Comparison of ENCODE assay signal across 1 cellular context in the genomic region with DNA sequence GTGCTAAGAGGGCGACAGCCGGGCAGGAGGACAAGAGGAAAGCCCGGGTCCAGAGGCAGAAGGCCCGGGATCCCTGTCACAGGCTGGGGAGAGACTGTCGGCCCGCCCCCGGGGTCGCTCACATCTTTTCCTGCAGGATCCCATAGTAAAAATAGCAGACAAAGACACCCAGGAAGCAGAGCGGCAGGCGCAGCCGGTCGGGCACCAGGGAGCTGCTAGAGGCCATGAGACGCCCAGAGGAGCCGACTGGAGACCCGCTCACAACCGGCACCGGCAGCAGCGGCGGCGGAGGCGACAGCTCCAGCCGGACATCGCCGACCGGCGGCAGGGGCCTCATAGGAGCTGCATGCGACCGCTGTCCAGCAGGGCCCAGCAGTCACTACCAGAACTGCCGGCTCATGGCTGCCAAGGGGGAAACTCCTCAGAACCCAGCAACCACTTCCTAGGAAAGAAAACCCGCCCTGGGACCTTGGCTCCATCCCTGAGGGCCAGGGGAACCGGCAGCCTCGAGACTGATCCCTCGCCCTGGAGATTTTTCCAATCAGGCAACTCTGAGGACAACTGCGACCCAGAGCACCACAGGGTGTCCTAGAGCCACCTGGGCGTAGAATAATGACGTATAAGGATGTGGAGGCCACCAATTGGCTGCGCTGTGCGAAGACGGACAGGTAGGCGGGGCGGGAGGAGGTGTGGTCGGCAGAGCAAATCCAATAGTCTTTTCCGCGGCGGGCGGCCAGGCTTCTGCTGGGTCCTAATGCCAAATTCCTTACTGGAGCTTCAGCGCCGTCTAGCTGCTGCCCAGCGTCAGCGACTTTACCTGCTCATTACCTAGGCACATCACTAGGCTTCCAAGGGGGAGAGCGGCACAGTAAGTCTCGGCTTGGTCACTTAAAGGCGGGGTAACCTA.
TF ChIP-seq lines count a peak whose summit lies in the region.

A gene with protein sequence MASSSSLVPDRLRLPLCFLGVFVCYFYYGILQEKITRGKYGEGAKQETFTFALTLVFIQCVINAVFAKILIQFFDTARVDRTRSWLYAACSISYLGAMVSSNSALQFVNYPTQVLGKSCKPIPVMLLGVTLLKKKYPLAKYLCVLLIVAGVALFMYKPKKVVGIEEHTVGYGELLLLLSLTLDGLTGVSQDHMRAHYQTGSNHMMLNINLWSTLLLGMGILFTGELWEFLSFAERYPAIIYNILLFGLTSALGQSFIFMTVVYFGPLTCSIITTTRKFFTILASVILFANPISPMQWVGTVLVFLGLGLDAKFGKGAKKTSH (minus strand): TSS at position 357 of the 907 bp plus-strand sequence. CDS start 131 bp downstream, at position 226.

TF ChIP-seq in K562, 482 proteins besides CTCF, POLR2A, EP300 and RAD21 (continued from another document and continues in another):
- TF ChIP-seq, protein P1, sequence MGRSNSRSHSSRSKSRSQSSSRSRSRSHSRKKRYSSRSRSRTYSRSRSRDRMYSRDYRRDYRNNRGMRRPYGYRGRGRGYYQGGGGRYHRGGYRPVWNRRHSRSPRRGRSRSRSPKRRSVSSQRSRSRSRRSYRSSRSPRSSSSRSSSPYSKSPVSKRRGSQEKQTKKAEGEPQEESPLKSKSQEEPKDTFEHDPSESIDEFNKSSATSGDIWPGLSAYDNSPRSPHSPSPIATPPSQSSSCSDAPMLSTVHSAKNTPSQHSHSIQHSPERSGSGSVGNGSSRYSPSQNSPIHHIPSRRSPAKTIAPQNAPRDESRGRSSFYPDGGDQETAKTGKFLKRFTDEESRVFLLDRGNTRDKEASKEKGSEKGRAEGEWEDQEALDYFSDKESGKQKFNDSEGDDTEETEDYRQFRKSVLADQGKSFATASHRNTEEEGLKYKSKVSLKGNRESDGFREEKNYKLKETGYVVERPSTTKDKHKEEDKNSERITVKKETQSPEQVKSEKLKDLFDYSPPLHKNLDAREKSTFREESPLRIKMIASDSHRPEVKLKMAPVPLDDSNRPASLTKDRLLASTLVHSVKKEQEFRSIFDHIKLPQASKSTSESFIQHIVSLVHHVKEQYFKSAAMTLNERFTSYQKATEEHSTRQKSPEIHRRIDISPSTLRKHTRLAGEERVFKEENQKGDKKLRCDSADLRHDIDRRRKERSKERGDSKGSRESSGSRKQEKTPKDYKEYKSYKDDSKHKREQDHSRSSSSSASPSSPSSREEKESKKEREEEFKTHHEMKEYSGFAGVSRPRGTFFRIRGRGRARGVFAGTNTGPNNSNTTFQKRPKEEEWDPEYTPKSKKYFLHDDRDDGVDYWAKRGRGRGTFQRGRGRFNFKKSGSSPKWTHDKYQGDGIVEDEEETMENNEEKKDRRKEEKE (IDR thresholded peaks at IDR 0.05; ENCODE audit: borderline replicate concordance in 1 of 2, control insufficient read depth in 1 of 2, low read depth in 2 of 2, low read length in 1 of 2): peak in 1 of 2 experiments; percentile 61; a peak in 1 of 4 replicates
- TF ChIP-seq SAFB2 (IDR thresholded peaks at IDR 0.05; ENCODE audit: borderline replicate concordance, low read depth, low read length, severe bottlenecking) (no peak), ZEB2 (IDR thresholded peaks at IDR 0.05) (peak; percentile 72; the same call in 1 of the 2 replicates), TCF3 (CRISPR knock-in tag; IDR thresholded peaks at IDR 0.05) (no peak; the same call in 1 of the 2 replicates), ZNF143 (CRISPR knock-in tag; IDR thresholded peaks at IDR 0.05) (no peak), ZFP1 (CRISPR knock-in tag; IDR thresholded peaks at IDR 0.05) (no peak), ZKSCAN3 (CRISPR knock-in tag; IDR thresholded peaks at IDR 0.05) (no peak), CEBPB (tag; IDR thresholded peaks at IDR 0.05) (no peak), HMG20A (CRISPR knock-in tag; conservative IDR thresholded peaks at IDR 0.05) (no peak), COPS2 (conservative IDR thresholded peaks at IDR 0.05) (no peak), EP400 (IDR thresholded peaks at IDR 0.05) (peak; percentile 99), PHTF2 (CRISPR knock-in tag; IDR thresholded peaks at IDR 0.05) (0 out of 2 replicates have a peak, but pooled peaks have one; percentile 14), PTTG1 (tag; IDR thresholded peaks at IDR 0.05; ENCODE audit: low read depth) (no peak), ZNF561 (CRISPR knock-in tag; conservative IDR thresholded peaks at IDR 0.05) (no peak), CXXC5 (CRISPR knock-in tag; IDR thresholded peaks at IDR 0.05) (peak; percentile 75), BRF1 (IDR thresholded peaks at IDR 0.05; ENCODE audit: borderline replicate concordance, extremely low read depth, insufficient read length) (no peak), SMARCA4 (IDR thresholded peaks at IDR 0.05) (peak; percentile 15; the same call in 1 of the 2 replicates), HCFC1 (IDR thresholded peaks at IDR 0.05; ENCODE audit: low read depth, low read length) (peak; percentile 74), PHB2 (IDR thresholded peaks at IDR 0.05; ENCODE audit: low read depth) (no peak), FOXK1 (CRISPR knock-in tag; IDR thresholded peaks at IDR 0.05; ENCODE audit: borderline replicate concordance) (no peak), ZNF79 (CRISPR knock-in tag; IDR thresholded peaks at IDR 0.05; ENCODE audit: low read depth) (no peak), TAL1 (IDR thresholded peaks at IDR 0.05) (peak; percentile 58), HDAC8 (tag; IDR thresholded peaks at IDR 0.05) (no peak), YY1 (IDR thresholded peaks at IDR 0.05; ENCODE audit: borderline replicate concordance in 1 of 3, control insufficient read depth in 1 of 3, extremely low read depth in 1 of 3, insufficient read depth in 3 of 3, insufficient read length in 1 of 3, insufficient replicate concordance in 2 of 3, low read depth in 1 of 3, low read length in 2 of 3) (peak in 2 of 3 experiments; percentile 73 to 84), MTA1 (IDR thresholded peaks at IDR 0.05; ENCODE audit: borderline replicate concordance) (peak; percentile 99), ETV5 (CRISPR knock-in tag; IDR thresholded peaks at IDR 0.05; ENCODE audit: low read depth) (no peak), EZH2 (IDR thresholded peaks at IDR 0.05; ENCODE audit: borderline replicate concordance, low read depth, low read length) (no peak), CREB1 (IDR thresholded peaks at IDR 0.05) (peak; percentile 97), CREB1 (CRISPR knock-in tag; IDR thresholded peaks at IDR 0.05) (peak; percentile 97), KLF16 (IDR thresholded peaks at IDR 0.05) (no peak), SMARCB1 (IDR thresholded peaks at IDR 0.05; ENCODE audit: insufficient read length, low read depth) (no peak), FOS (IDR thresholded peaks at IDR 0.05; ENCODE audit: extremely low read depth, insufficient read length) (peak; percentile 51), HDAC2 (IDR thresholded peaks at IDR 0.05) (peak; percentile 61; the same call in 1 of the 2 replicates)
- TF ChIP-seq, protein P2, sequence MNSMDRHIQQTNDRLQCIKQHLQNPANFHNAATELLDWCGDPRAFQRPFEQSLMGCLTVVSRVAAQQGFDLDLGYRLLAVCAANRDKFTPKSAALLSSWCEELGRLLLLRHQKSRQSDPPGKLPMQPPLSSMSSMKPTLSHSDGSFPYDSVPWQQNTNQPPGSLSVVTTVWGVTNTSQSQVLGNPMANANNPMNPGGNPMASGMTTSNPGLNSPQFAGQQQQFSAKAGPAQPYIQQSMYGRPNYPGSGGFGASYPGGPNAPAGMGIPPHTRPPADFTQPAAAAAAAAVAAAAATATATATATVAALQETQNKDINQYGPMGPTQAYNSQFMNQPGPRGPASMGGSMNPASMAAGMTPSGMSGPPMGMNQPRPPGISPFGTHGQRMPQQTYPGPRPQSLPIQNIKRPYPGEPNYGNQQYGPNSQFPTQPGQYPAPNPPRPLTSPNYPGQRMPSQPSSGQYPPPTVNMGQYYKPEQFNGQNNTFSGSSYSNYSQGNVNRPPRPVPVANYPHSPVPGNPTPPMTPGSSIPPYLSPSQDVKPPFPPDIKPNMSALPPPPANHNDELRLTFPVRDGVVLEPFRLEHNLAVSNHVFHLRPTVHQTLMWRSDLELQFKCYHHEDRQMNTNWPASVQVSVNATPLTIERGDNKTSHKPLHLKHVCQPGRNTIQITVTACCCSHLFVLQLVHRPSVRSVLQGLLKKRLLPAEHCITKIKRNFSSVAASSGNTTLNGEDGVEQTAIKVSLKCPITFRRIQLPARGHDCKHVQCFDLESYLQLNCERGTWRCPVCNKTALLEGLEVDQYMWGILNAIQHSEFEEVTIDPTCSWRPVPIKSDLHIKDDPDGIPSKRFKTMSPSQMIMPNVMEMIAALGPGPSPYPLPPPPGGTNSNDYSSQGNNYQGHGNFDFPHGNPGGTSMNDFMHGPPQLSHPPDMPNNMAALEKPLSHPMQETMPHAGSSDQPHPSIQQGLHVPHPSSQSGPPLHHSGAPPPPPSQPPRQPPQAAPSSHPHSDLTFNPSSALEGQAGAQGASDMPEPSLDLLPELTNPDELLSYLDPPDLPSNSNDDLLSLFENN (IDR thresholded peaks at IDR 0.05; ENCODE audit: low read depth in 2 of 2, low read length in 2 of 2): 0 out of 4 replicates have a peak, but pooled peaks of 1 of the 2 experiments have one; percentile 45
- TF ChIP-seq, protein P3, sequence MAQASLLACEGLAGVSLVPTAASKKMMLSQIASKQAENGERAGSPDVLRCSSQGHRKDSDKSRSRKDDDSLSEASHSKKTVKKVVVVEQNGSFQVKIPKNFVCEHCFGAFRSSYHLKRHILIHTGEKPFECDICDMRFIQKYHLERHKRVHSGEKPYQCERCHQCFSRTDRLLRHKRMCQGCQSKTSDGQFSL (CRISPR knock-in tag; IDR thresholded peaks at IDR 0.05): no peak; the same call in 1 of the 2 replicates
- TF ChIP-seq, protein P3 (tag; IDR thresholded peaks at IDR 0.05): no peak
- TF ChIP-seq, protein P4, sequence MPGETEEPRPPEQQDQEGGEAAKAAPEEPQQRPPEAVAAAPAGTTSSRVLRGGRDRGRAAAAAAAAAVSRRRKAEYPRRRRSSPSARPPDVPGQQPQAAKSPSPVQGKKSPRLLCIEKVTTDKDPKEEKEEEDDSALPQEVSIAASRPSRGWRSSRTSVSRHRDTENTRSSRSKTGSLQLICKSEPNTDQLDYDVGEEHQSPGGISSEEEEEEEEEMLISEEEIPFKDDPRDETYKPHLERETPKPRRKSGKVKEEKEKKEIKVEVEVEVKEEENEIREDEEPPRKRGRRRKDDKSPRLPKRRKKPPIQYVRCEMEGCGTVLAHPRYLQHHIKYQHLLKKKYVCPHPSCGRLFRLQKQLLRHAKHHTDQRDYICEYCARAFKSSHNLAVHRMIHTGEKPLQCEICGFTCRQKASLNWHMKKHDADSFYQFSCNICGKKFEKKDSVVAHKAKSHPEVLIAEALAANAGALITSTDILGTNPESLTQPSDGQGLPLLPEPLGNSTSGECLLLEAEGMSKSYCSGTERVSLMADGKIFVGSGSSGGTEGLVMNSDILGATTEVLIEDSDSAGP (CRISPR knock-in tag; IDR thresholded peaks at IDR 0.05): 0 out of 2 replicates have a peak, but pooled peaks have one; percentile 59
- TF ChIP-seq, protein P5, sequence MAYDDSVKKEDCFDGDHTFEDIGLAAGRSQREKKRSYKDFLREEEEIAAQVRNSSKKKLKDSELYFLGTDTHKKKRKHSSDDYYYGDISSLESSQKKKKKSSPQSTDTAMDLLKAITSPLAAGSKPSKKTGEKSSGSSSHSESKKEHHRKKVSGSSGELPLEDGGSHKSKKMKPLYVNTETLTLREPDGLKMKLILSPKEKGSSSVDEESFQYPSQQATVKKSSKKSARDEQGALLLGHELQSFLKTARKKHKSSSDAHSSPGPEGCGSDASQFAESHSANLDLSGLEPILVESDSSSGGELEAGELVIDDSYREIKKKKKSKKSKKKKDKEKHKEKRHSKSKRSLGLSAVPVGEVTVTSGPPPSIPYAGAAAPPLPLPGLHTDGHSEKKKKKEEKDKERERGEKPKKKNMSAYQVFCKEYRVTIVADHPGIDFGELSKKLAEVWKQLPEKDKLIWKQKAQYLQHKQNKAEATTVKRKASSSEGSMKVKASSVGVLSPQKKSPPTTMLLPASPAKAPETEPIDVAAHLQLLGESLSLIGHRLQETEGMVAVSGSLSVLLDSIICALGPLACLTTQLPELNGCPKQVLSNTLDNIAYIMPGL (CRISPR knock-in tag; IDR thresholded peaks at IDR 0.05): peak; percentile 19; the same call in 1 of the 2 replicates
- TF ChIP-seq, protein P6, sequence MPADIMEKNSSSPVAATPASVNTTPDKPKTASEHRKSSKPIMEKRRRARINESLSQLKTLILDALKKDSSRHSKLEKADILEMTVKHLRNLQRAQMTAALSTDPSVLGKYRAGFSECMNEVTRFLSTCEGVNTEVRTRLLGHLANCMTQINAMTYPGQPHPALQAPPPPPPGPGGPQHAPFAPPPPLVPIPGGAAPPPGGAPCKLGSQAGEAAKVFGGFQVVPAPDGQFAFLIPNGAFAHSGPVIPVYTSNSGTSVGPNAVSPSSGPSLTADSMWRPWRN (IDR thresholded peaks at IDR 0.05; ENCODE audit: low read depth): no peak
- TF ChIP-seq, protein P7, sequence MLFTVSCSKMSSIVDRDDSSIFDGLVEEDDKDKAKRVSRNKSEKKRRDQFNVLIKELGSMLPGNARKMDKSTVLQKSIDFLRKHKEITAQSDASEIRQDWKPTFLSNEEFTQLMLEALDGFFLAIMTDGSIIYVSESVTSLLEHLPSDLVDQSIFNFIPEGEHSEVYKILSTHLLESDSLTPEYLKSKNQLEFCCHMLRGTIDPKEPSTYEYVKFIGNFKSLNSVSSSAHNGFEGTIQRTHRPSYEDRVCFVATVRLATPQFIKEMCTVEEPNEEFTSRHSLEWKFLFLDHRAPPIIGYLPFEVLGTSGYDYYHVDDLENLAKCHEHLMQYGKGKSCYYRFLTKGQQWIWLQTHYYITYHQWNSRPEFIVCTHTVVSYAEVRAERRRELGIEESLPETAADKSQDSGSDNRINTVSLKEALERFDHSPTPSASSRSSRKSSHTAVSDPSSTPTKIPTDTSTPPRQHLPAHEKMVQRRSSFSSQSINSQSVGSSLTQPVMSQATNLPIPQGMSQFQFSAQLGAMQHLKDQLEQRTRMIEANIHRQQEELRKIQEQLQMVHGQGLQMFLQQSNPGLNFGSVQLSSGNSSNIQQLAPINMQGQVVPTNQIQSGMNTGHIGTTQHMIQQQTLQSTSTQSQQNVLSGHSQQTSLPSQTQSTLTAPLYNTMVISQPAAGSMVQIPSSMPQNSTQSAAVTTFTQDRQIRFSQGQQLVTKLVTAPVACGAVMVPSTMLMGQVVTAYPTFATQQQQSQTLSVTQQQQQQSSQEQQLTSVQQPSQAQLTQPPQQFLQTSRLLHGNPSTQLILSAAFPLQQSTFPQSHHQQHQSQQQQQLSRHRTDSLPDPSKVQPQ (CRISPR knock-in tag; IDR thresholded peaks at IDR 0.05; ENCODE audit: borderline replicate concordance): no peak
- TF ChIP-seq, protein P8, sequence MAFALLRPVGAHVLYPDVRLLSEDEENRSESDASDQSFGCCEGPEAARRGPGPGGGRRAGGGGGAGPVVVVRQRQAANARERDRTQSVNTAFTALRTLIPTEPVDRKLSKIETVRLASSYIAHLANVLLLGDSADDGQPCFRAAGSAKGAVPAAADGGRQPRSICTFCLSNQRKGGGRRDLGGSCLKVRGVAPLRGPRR (CRISPR knock-in tag; IDR thresholded peaks at IDR 0.05): no peak
- TF ChIP-seq, protein P9, sequence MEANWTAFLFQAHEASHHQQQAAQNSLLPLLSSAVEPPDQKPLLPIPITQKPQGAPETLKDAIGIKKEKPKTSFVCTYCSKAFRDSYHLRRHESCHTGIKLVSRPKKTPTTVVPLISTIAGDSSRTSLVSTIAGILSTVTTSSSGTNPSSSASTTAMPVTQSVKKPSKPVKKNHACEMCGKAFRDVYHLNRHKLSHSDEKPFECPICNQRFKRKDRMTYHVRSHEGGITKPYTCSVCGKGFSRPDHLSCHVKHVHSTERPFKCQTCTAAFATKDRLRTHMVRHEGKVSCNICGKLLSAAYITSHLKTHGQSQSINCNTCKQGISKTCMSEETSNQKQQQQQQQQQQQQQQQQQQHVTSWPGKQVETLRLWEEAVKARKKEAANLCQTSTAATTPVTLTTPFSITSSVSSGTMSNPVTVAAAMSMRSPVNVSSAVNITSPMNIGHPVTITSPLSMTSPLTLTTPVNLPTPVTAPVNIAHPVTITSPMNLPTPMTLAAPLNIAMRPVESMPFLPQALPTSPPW (CRISPR knock-in tag; IDR thresholded peaks at IDR 0.05): peak; percentile 53
